In genomic region chr18:63956755-63957154, GRCh38 we compare ENCODE assay signal across 25 cellular contexts. TPM values are rescaled to one million over a fixed set of nuclear protein-coding genes. Genes with fewer than 3 reads are reported as not detected.
"Had no signal": no experiment of that assay in that cellular context is flagged by ENCODE, and none has a peak within 500 bp of the region (broad histone marks: within the 10 kb centered on the region; RNA-seq: fewer than 3 reads in every experiment).

No MANE protein-coding gene starts in this region.

- ATAC-seq: activated CD4-positive, alpha-beta T cell treated with anti-CD3 and anti-CD28 coated beads for 36 hours; left lobe of liver; WTC11 had no signal

- H3K27ac ChIP-seq: esophagus squamous epithelium, suprapubic skin, vagina had no signal

- H3K4me1 Mint-ChIP-seq: WTC11 had no signal

- H3K9me3 Mint-ChIP-seq: activated T-helper 1 cell treated with anti-CD3 and anti-CD28 coated beads, Interleukin-12 subunit alpha, Interleukin-12 subunit beta, Interleukin-2, Interleukin-4 antibody, amounts not matched to agents 30 ng/mL and 10 ng/mL and 1 ng/mL, durations not matched to agents 14 hours and 24 hours and 36 hours; nephron; stimulated activated naive CD8-positive, alpha-beta T cell treated with anti-CD3 and anti-CD28 coated beads, Interleukin-15, Interleukin-2, amounts not matched to agents 100 ng/mL and 50 ng/mL, for 24 hours had no signal

- H3K4me1 ChIP-seq: suprapubic skin, vagina had no signal

- H3K36me3 Mint-ChIP-seq: activated naive CD8-positive, alpha-beta T cell; WTC11 had no signal

- H3K27me3 ChIP-seq: vagina had no signal

- H3K9me3 ChIP-seq: esophagus squamous epithelium, suprapubic skin, vagina had no signal

- H3K36me3 ChIP-seq: esophagus squamous epithelium, suprapubic skin, vagina had no signal

- H3K4me3 ChIP-seq: esophagus squamous epithelium, suprapubic skin, vagina had no signal

- H3K27ac Mint-ChIP-seq: activated CD4-positive, alpha-beta T cell treated with anti-CD3 and anti-CD28 coated beads for 36 hours; activated naive CD8-positive, alpha-beta T cell; activated T-helper 1 cell treated with anti-CD3 and anti-CD28 coated beads, Interleukin-12 subunit alpha, Interleukin-12 subunit beta, Interleukin-2, Interleukin-4 antibody, amounts not matched to agents 30 ng/mL and 10 ng/mL and 1 ng/mL, durations not matched to agents 14 hours and 24 hours and 36 hours; nephron; stimulated activated naive CD8-positive, alpha-beta T cell treated with anti-CD3 and anti-CD28 coated beads, Interleukin-15, Interleukin-2, amounts not matched to agents 100 ng/mL and 50 ng/mL, for 24 hours; WTC11 had no signal

- DNase-seq: activated CD4-positive, alpha-beta T cell treated with anti-CD3 and anti-CD28 coated beads for 36 hours; activated CD4-positive, alpha-beta T cell treated with anti-CD3 and anti-CD28 coated beads, Interleukin-2, amount 50 U/mL, for 48 hours; amygdala; dermis blood vessel endothelial cell; effector memory CD4-positive, alpha-beta T cell; esophagus squamous epithelium; foreskin melanocyte; head of caudate nucleus; midbrain; nucleus accumbens; retina; stimulated activated CD4-positive, alpha-beta T cell treated with anti-CD3 and anti-CD28 coated beads, Interleukin-12 subunit alpha, Interleukin-12 subunit beta, amount 100 ng/mL, for 4 hours; stimulated activated CD4-positive, alpha-beta T cell treated with anti-CD3 and anti-CD28 coated beads, Interleukin-1b, Interleukin-23, amount 100 ng/mL, for 48 hours; trophoblast cell had no signal

- H3K4me3 Mint-ChIP-seq: activated CD4-positive, alpha-beta T cell treated with anti-CD3 and anti-CD28 coated beads for 36 hours; activated naive CD8-positive, alpha-beta T cell; activated T-helper 1 cell treated with anti-CD3 and anti-CD28 coated beads, Interleukin-12 subunit alpha, Interleukin-12 subunit beta, Interleukin-2, Interleukin-4 antibody, amounts not matched to agents 30 ng/mL and 10 ng/mL and 1 ng/mL, durations not matched to agents 14 hours and 24 hours and 36 hours; nephron; stimulated activated naive CD8-positive, alpha-beta T cell treated with anti-CD3 and anti-CD28 coated beads, Interleukin-15, Interleukin-2, amounts not matched to agents 100 ng/mL and 50 ng/mL, for 24 hours; WTC11 had no signal

RNA-seq across cellular contexts. Expression of gene HMSD, which starts 7.7 kb away (rescaled TPM):
- total RNA-seq: dermis blood vessel endothelial cell, endothelial cell of umbilical vein, lung microvascular endothelial cell, suprapubic skin, vagina had no signal

RNA-seq across cellular contexts. Expression of gene SERPINB10, which starts 49.0 kb away (rescaled TPM):
- total RNA-seq: activated CD4-positive, alpha-beta T cell treated with anti-CD3 and anti-CD28 coated beads for 36 hours; activated T-helper 1 cell treated with anti-CD3 and anti-CD28 coated beads, Interleukin-12 subunit alpha, Interleukin-12 subunit beta, Interleukin-2, Interleukin-4 antibody, amounts not matched to agents 30 ng/mL and 10 ng/mL and 1 ng/mL, durations not matched to agents 14 hours and 24 hours and 36 hours; cardiac septum; dermis blood vessel endothelial cell; endothelial cell of umbilical vein; left lobe of liver; lung microvascular endothelial cell; WTC11 had no signal
- polyA plus RNA-seq: endothelial cell of umbilical vein had no signal
